Comparison of ENCODE assay signal across 8 cellular contexts in the genomic region with DNA sequence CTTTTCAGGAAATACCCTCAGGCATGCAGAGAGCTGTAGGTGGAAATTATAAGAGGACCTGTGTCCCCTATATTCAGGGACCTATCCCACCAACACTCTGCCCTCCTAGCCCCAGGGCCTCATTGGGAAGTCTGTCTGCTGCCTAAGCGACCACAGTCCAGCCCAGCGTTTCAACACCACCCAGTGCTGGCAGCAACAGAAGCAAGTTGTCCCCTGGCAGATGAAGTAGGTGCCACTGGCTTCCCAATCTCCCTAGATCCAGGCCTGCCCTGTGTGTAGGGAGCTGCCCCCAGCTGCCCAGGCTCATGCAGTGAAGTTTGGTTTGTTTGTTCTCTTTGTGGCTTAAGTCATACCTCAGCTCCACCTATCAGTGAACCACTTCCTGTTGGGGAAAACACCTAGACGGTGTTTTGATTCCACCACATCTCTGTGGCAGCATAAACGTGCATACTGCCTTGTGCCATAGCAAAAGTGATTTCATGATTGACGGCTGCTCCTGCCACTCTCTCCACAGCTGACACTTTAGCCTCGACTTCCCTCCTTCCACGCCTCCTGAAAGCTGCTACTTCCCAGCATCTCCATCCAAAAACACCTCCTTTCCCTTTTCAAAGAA. TPM values are rescaled to one million over a fixed set of nuclear protein-coding genes. Genes with fewer than 3 reads are reported as not detected.
DNase-seq lines count a peak whose midpoint lies in the region; ATAC-seq and TF ChIP-seq lines count a peak whose summit lies in the region.

No MANE protein-coding gene starts in this region.

- DNase-seq in Caki2 (ENCODE audit: low read depth) (peak; percentile 66), cerebellum (ENCODE audit: low spot score) (no peak), dorsolateral prefrontal cortex (no peak)
- peak; percentile 54 for DNase-seq in activated CD4-positive, CD25-positive, alpha-beta regulatory T cell treated with anti-CD3 and anti-CD28 coated beads, Interleukin-2, amount 50 U/mL, for 72 hours
- peak; percentile 69 to 71 (median 69) for DNase-seq in effector memory CD8-positive, alpha-beta T cell
- DNase-seq in stimulated activated CD8-positive, alpha-beta memory T cell treated with anti-CD3 and anti-CD28 coated beads, Interleukin-12 subunit alpha, Interleukin-12 subunit beta, amount 100 ng/mL, for 1 hour (ENCODE audit: low read depth) = peak; percentile 45

- H3K27ac Mint-ChIP-seq in effector memory CD8-positive, alpha-beta T cell = peak overlapping the region; percentile 90 to 95

- H3K9me3 Mint-ChIP-seq in effector memory CD8-positive, alpha-beta T cell = no peaks in the 10 kb centered on the region

- no peak overlapping the region for H3K27ac ChIP-seq in dorsolateral prefrontal cortex

- in situ Hi-C loops in Caki2 (cut with HindIII; ENCODE audit: low pct_unique_long_range_greater_than_20kb, low sequenced_read_pairs) = no loop called here

- no peaks in the 10 kb centered on the region for H3K27me3 ChIP-seq in dorsolateral prefrontal cortex

- peak overlapping the region; percentile 75 to 81 for H3K4me3 Mint-ChIP-seq in effector memory CD8-positive, alpha-beta T cell

- intact Hi-C loops in dorsolateral prefrontal cortex (cut with DNase I) = no loop called here

- H3K27me3 Mint-ChIP-seq in effector memory CD8-positive, alpha-beta T cell = no peaks in the 10 kb centered on the region

- ATAC-seq in GM21381 (IDR thresholded peaks at IDR 0.05; ENCODE audit: unreplicated experiment) = peak; percentile 100
- ATAC-seq in HG03571 (IDR thresholded peaks at IDR 0.05; ENCODE audit: unreplicated experiment) = peak; percentile 100
- peak; percentile 98 for ATAC-seq in effector memory CD8-positive, alpha-beta T cell (replicated peaks)

- H3K4me1 Mint-ChIP-seq in effector memory CD8-positive, alpha-beta T cell (ENCODE audit: low read depth in 2 of 2) = peaks cover 33 to 36% of the 10 kb centered on the region in 2 donors

- TF ChIP-seq CTCF in dorsolateral prefrontal cortex (IDR thresholded peaks at IDR 0.05 in 54 of 56, conservative IDR thresholded peaks at IDR 0.05 in 2 of 56; ENCODE audit: low read depth in 1 of 56, partially characterized antibody in 56 of 56) = no peak

- H3K36me3 Mint-ChIP-seq in effector memory CD8-positive, alpha-beta T cell (ENCODE audit: insufficient read depth) = peaks cover 12% of the 10 kb centered on the region

- no peak overlapping the region for H3K4me3 ChIP-seq in dorsolateral prefrontal cortex

RNA-seq across cellular contexts. Expression of a gene that starts 8.1 kb away (rescaled TPM):
- not detected in 2 replicates for total RNA-seq in Caki2 (2014; rRNA removed; shearing (Covaris generic); ENCODE audit: low replicate concordance)
- not detected for total RNA-seq in cerebellum
- 1 to 10 TPM in 119 of 120 experiments, under 1 TPM in 1; 0.84 to 8.3 (median 3.3) TPM for total RNA-seq in dorsolateral prefrontal cortex

RNA-seq across cellular contexts. Expression of a gene that starts 14.9 kb away (rescaled TPM):
- total RNA-seq in Caki2 (2014; rRNA removed; shearing (Covaris generic); ENCODE audit: low replicate concordance) = 6.4 and 12.8 TPM in 2 replicates
- total RNA-seq in cerebellum (15.1 TPM), dorsolateral prefrontal cortex (100 to 1,000 TPM in 94 of 120 experiments, 10 to 100 TPM in 26; 47.1 to 833 (median 180) TPM)

RNA-seq across cellular contexts. Expression of a gene that starts 27.0 kb away (rescaled TPM):
- total RNA-seq in Caki2 (2014; rRNA removed; shearing (Covaris generic); ENCODE audit: low replicate concordance) = 72.6 and 112 TPM in 2 replicates
- total RNA-seq in cerebellum = 15.6 TPM
- total RNA-seq in dorsolateral prefrontal cortex = 100 to 1,000 TPM in 2 of 120 experiments, 10 to 100 TPM in 118; 44.8 to 116 (median 65.6) TPM

RNA-seq across cellular contexts. Expression of a gene that starts 44.0 kb away (rescaled TPM):
- not detected in 2 replicates for total RNA-seq in Caki2 (2014; rRNA removed; shearing (Covaris generic); ENCODE audit: low replicate concordance)
- total RNA-seq in cerebellum = 0.09 TPM
- total RNA-seq in dorsolateral prefrontal cortex = 1 to 10 TPM in 6 of 120 experiments, under 1 TPM in 12, not detected in 102; 0.23 to 2.2 (median 0.41) TPM

Comparison
In these comparisons a context has a peak if more than half of its experiments do, and no peak if none do; other contexts are left out.
1. DNase-seq: peak in Caki2 (single experiment), activated CD4-positive, CD25-positive, alpha-beta regulatory T cell treated with anti-CD3 and anti-CD28 coated beads, Interleukin-2, amount 50 U/mL, for 72 hours (single experiment), effector memory CD8-positive, alpha-beta T cell (3 of 3) and stimulated activated CD8-positive, alpha-beta memory T cell treated with anti-CD3 and anti-CD28 coated beads, Interleukin-12 subunit alpha, Interleukin-12 subunit beta, amount 100 ng/mL, for 1 hour (single experiment); none in cerebellum (single experiment) and dorsolateral prefrontal cortex (0 of 10).
2. Peak in every context shown above with its lines, with median percentiles within 50 percentile points of each other: ATAC-seq.